8 cellular contexts compared by ENCODE assay signal in the genomic region with DNA sequence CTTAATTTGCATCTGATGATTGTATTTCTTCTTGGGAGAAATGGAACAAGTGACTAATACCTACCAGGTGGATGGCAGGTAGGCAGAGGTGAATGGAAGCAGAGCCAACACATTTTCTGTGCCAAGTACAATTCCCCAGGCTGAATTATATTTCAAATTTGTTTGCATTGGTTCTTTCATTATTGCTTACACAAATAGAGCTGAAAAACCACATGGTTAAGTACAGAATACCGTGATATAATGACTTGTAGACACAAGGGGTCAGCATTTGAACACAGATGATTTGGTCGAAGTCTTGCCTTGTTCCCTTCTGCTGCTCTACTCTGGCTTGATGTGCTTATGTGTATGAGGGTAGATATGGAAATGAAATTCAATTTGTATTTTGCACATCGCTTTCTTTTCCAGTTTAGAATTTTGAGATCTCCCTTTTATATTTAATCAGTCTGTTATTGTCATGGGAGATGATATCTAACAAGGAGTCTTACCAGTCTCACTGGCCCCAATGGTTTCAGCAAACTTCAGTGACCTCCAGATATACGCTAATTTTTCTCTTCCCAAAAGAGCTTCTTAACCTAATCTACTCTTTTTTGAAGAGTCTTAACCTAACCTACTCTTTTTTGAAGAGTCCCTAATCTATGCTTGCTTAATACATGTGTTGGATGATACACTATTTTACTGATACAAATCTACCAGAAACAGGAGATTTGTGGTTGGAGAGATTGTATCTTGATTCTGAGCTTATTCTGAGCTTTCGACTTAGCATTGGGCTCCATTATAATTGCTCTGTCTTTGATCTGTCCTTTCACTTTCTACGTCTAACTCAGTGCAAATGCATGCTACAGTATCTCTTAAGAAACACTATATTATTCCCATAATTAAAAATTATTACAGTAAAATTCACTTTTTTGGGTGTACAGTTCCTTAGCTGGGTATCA.
DNase-seq lines count a peak whose midpoint lies in the region; ATAC-seq, FAIRE-seq and TF ChIP-seq lines count a peak whose summit lies in the region.

No MANE protein-coding gene starts in this region.

- peak; percentile 88 for ATAC-seq in HG03103 (IDR thresholded peaks at IDR 0.05; ENCODE audit: low read depth, unreplicated experiment)
- peak; percentile 85 for ATAC-seq in activated T-helper 17 cell treated with anti-CD3 and anti-CD28 coated beads, Interleukin-2, amount 50 U/mL, for 72 hours (replicated peaks)

- DNase-seq in DMS153 (lab: John Stamatoyannopoulos, UW) (peak; percentile 67), GM19239 (ENCODE audit: insufficient read length, low spot score) (no peak), NCI-H2196 (lab: John Stamatoyannopoulos, UW; ENCODE audit: unreplicated experiment) (peak; percentile 62), glutamatergic neuron (no peak), retinal pigment epithelial cell (ENCODE audit: low read depth) (no peak), 8988T (no peak)

- no peak overlapping the region for H3K27ac Mint-ChIP-seq in activated T-helper 17 cell treated with anti-CD3 and anti-CD28 coated beads, Interleukin-2, amount 50 U/mL, for 72 hours
- no peak overlapping the region for H3K27ac Mint-ChIP-seq in glutamatergic neuron (ENCODE audit: unreplicated experiment)

- H3K4me1 Mint-ChIP-seq in activated T-helper 17 cell treated with anti-CD3 and anti-CD28 coated beads, Interleukin-2, amount 50 U/mL, for 72 hours, result peaks cover 15% of the 10 kb centered on the region
- no peaks in the 10 kb centered on the region for H3K4me1 Mint-ChIP-seq in glutamatergic neuron (ENCODE audit: low read depth, unreplicated experiment)

- H3K36me3 Mint-ChIP-seq in activated T-helper 17 cell treated with anti-CD3 and anti-CD28 coated beads, Interleukin-2, amount 50 U/mL, for 72 hours (ENCODE audit: low read depth), result no peaks in the 10 kb centered on the region
- H3K36me3 Mint-ChIP-seq in glutamatergic neuron (ENCODE audit: unreplicated experiment), result no peaks in the 10 kb centered on the region

- H3K27me3 Mint-ChIP-seq in activated T-helper 17 cell treated with anti-CD3 and anti-CD28 coated beads, Interleukin-2, amount 50 U/mL, for 72 hours, result peaks cover 20% of the 10 kb centered on the region
- H3K27me3 Mint-ChIP-seq in glutamatergic neuron (ENCODE audit: unreplicated experiment), result no peaks in the 10 kb centered on the region

- FAIRE-seq in GM19239 (lab: Jason Lieb, UNC), result peak; percentile 83

- TF ChIP-seq CTCF in glutamatergic neuron (IDR thresholded peaks at IDR 0.05; ENCODE audit: partially characterized antibody, unreplicated experiment) (peak; percentile 38), retinal pigment epithelial cell (conservative IDR thresholded peaks at IDR 0.05; ENCODE audit: low read depth, low read length) (peak; percentile 50)

- H3K4me3 ChIP-seq in retinal pigment epithelial cell (ENCODE audit: low read length), result no peak overlapping the region

- peak overlapping the region; percentile 36 for H3K4me3 Mint-ChIP-seq in activated T-helper 17 cell treated with anti-CD3 and anti-CD28 coated beads, Interleukin-2, amount 50 U/mL, for 72 hours
- no peak overlapping the region for H3K4me3 Mint-ChIP-seq in glutamatergic neuron (ENCODE audit: unreplicated experiment)

- no peaks in the 10 kb centered on the region for H3K9me3 Mint-ChIP-seq in activated T-helper 17 cell treated with anti-CD3 and anti-CD28 coated beads, Interleukin-2, amount 50 U/mL, for 72 hours
- no peaks in the 10 kb centered on the region for H3K9me3 Mint-ChIP-seq in glutamatergic neuron (ENCODE audit: unreplicated experiment)

Comparison
In these comparisons a context has a peak if more than half of its experiments do, and no peak if none do; other contexts are left out.
1. DNase-seq: peak in DMS153 (single experiment) and NCI-H2196 (single experiment); none in GM19239 (single experiment), glutamatergic neuron (single experiment), retinal pigment epithelial cell (single experiment) and 8988T (single experiment).